8 cellular contexts compared by ENCODE assay signal in the genomic region with DNA sequence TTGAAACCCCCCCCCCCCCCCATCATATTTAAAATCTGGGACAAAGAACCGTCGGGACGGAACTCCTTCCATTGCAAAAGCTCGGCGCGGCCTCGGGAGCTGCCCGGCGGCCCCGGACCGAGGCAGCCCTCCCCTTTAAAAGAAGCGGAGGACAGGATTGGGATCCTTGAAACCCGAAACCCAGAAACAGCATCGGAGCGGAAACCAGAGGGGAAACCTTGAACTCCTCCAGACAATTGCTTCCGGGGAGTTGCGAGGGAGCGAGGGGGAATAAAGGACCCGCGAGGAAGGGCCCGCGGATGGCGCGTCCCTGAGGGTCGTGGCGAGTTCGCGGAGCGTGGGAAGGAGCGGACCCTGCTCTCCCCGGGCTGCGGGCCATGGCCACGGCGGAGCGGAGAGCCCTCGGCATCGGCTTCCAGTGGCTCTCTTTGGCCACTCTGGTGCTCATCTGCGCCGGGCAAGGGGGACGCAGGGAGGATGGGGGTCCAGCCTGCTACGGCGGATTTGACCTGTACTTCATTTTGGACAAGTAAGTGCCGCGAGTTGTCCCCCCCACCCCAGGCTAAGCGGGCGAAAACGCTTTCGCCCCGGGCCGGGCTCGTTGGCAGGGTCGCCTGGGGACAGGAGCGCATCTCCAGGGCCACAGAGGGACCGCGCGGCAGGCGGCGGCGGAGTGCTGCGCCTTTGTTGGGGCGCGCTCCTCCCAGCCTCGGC. TPM values are rescaled to one million over a fixed set of nuclear protein-coding genes. Genes with fewer than 3 reads are reported as not detected.
A peak's percentile ranks its signal among the peaks of the same experiment; 100 is the strongest.
DNase-seq lines count a peak whose midpoint lies in the region; ATAC-seq and TF ChIP-seq lines count a peak whose summit lies in the region.

A gene (plus strand): TSS at position 57 of the 714 bp plus-strand sequence. CDS start 321 bp downstream, at position 378.

- no peaks in the 10 kb centered on the region for H3K9me3 Mint-ChIP-seq in stimulated activated naive CD8-positive, alpha-beta T cell treated with anti-CD3 and anti-CD28 coated beads, Interleukin-15, amount 100 ng/mL, for 72 hours

- H3K4me3 ChIP-seq in dorsolateral prefrontal cortex (peak within 1 kb of the TSS; percentile 51 to 92 (median 79)), left lung (peak within 1 kb of the TSS; percentile 65 to 76)

- H3K9me3 ChIP-seq in left lung = no peaks in the 10 kb centered on the region

- ATAC-seq in left lung (peak; percentile 72), GM18517 (IDR thresholded peaks at IDR 0.05; ENCODE audit: unreplicated experiment) (no peak), GM18907 (IDR thresholded peaks at IDR 0.05; ENCODE audit: unreplicated experiment) (no peak)
- ATAC-seq in stimulated activated naive CD8-positive, alpha-beta T cell treated with anti-CD3 and anti-CD28 coated beads, Interleukin-15, amount 100 ng/mL, for 72 hours = peak; percentile 70

- DNase-seq in DMS 273 treated with DMSO at 0.1 percent for 48 hours (lab: John Stamatoyannopoulos, UW) (peak; percentile 65), LHCN-M2 (ENCODE audit: low read depth) (peak; percentile 86), SKM-1 treated with dmso at 0.1 percent for 144 hours (lab: John Stamatoyannopoulos, UW; ENCODE audit: unreplicated experiment) (peak; percentile 41), dorsolateral prefrontal cortex (peak in 7 of 10 donors; percentile 37 to 63 (median 48)), left lung (peak; percentile 38 to 82)
- DNase-seq in stimulated activated naive CD8-positive, alpha-beta T cell treated with anti-CD3 and anti-CD28 coated beads, Interleukin-15, amount 100 ng/mL, for 72 hours = peak; percentile 20 to 40

- H3K27me3 Mint-ChIP-seq in stimulated activated naive CD8-positive, alpha-beta T cell treated with anti-CD3 and anti-CD28 coated beads, Interleukin-15, amount 100 ng/mL, for 72 hours = peaks cover 64% of the 10 kb centered on the region

- H3K4me1 Mint-ChIP-seq in stimulated activated naive CD8-positive, alpha-beta T cell treated with anti-CD3 and anti-CD28 coated beads, Interleukin-15, amount 100 ng/mL, for 72 hours = peaks cover 29% of the 10 kb centered on the region

- peak within 1 kb of the TSS; percentile 88 to 93 for H3K4me3 Mint-ChIP-seq in stimulated activated naive CD8-positive, alpha-beta T cell treated with anti-CD3 and anti-CD28 coated beads, Interleukin-15, amount 100 ng/mL, for 72 hours

- H3K27ac ChIP-seq in dorsolateral prefrontal cortex (peak within 1 kb of the TSS in 40 of 59 donors; percentile 9 to 85 (median 62)), left lung (peak within 1 kb of the TSS; percentile 63 to 81)

- H3K27ac Mint-ChIP-seq in stimulated activated naive CD8-positive, alpha-beta T cell treated with anti-CD3 and anti-CD28 coated beads, Interleukin-15, amount 100 ng/mL, for 72 hours = peak within 1 kb of the TSS; percentile 30 to 84

- no peaks in the 10 kb centered on the region for H3K36me3 ChIP-seq in left lung

- H3K4me1 ChIP-seq in left lung = peaks cover 0 to 22% of the 10 kb centered on the region in 2 donors

- intact Hi-C loops in dorsolateral prefrontal cortex (cut with DNase I) (loop anchor here (1.0 to 5.0 kb wide), 3 partner anchors 71 to 294 kb away; no protein-coding TSS in a partner anchor), left lung (cut with DNase I) (no loop called here)

- TF ChIP-seq CTCF in dorsolateral prefrontal cortex (IDR thresholded peaks at IDR 0.05 in 54 of 56, conservative IDR thresholded peaks at IDR 0.05 in 2 of 56; ENCODE audit: low read depth in 1 of 56, partially characterized antibody in 56 of 56) (peak in 21 of 56 donors; percentile 0 to 55 (median 18)), left lung (IDR thresholded peaks at IDR 0.05) (no peak)

- peaks cover 0 to 32% (median 0%) of the 10 kb centered on the region in 45 donors for H3K27me3 ChIP-seq in dorsolateral prefrontal cortex
- H3K27me3 ChIP-seq in left lung = peaks cover 0 to 62% of the 10 kb centered on the region in 2 donors

RNA-seq across cellular contexts. Expression of the gene that starts here (rescaled TPM):
- 181 and 209 TPM in 2 replicates for total RNA-seq in LHCN-M2 (2014; rRNA removed)
- 230 TPM for polyA plus RNA-seq in LHCN-M2 (2012)
- 10 to 100 TPM; 21.0 to 78.4 (median 36.3) TPM for total RNA-seq in dorsolateral prefrontal cortex
- total RNA-seq in left lung = 100 to 1,000 TPM in 1 of 2 donors, 10 to 100 TPM in 1; 70.2 to 115 TPM

Comparison
In these comparisons a context has a peak if more than half of its experiments do, and no peak if none do; other contexts are left out.
1. DNase-seq: peak in every context shown above with its lines; median percentile 86 in LHCN-M2; 65 in DMS 273 treated with DMSO at 0.1 percent for 48 hours; 60 in left lung; 48 in dorsolateral prefrontal cortex; 41 in SKM-1 treated with dmso at 0.1 percent for 144 hours; 30 in stimulated activated naive CD8-positive, alpha-beta T cell treated with anti-CD3 and anti-CD28 coated beads, Interleukin-15, amount 100 ng/mL, for 72 hours.
2. ATAC-seq: peak in left lung (single experiment) and stimulated activated naive CD8-positive, alpha-beta T cell treated with anti-CD3 and anti-CD28 coated beads, Interleukin-15, amount 100 ng/mL, for 72 hours (single experiment); none in GM18517 (single experiment) and GM18907 (single experiment).
3. intact Hi-C loops: an anchor here in dorsolateral prefrontal cortex (1.0 to 5.0 kb wide); none called in left lung.